ENCODE assay signal across 18 cellular contexts in genomic region chr2:101821059-101821805, GRCh38.
A peak's percentile ranks its signal among the peaks of the same experiment; 100 is the strongest.
DNase-seq lines count a peak whose midpoint lies in the region; ATAC-seq, FAIRE-seq and TF ChIP-seq lines count a peak whose summit lies in the region.
"Had no signal": no experiment of that assay in that cellular context is flagged by ENCODE, and none has a peak within 500 bp of the region (broad histone marks: within the 10 kb centered on the region; RNA-seq: fewer than 3 reads in every experiment).

No MANE protein-coding gene starts in this region.

- peaks cover 0 to 3% of the 10 kb centered on the region in 2 experiments for H3K36me3 ChIP-seq in keratinocyte (ENCODE audit: control insufficient read depth in 2 of 2, extremely low read depth in 1 of 2, insufficient read depth in 2 of 2, low read length in 2 of 2)
- H3K36me3 ChIP-seq: transverse colon had no signal

- H3K27ac ChIP-seq in A549 (no peak overlapping the region), keratinocyte (ENCODE audit: control insufficient read depth, insufficient read depth, low read length) (peak overlapping the region; percentile 91)
- H3K27ac ChIP-seq: SJSA1, transverse colon had no signal

- H3K9me3 ChIP-seq in A549 = no peaks in the 10 kb centered on the region
- H3K9me3 ChIP-seq in keratinocyte (ENCODE audit: control insufficient read depth, low read depth, low read length) = no peaks in the 10 kb centered on the region
- H3K9me3 ChIP-seq: heart left ventricle, SJSA1, transverse colon had no signal

- no peak overlapping the region for H3K27ac Mint-ChIP-seq in stimulated activated naive B cell treated with anti-CD40 and anti-IgM and Interleukin-4, amounts not matched to agents 10 μg/mL and 1 μg/mL and 100 μg/mL, for 72 hours
- H3K27ac Mint-ChIP-seq: stimulated activated memory B cell treated with anti-CD40 and anti-IgM and Interleukin-4, amounts not matched to agents 10 μg/mL and 1 μg/mL and 100 μg/mL, for 72 hours had no signal

- no peak overlapping the region for H3K9ac ChIP-seq in keratinocyte (ENCODE audit: control insufficient read depth, extremely low read depth, insufficient read depth, low read length)

- no peak for TF ChIP-seq RAD21 in A549 (conservative IDR thresholded peaks at IDR 0.05 in 1 of 2, IDR thresholded peaks at IDR 0.05 in 1 of 2)

- no peak for FAIRE-seq in A549 (lab: Jason Lieb, UNC)
- no peak for FAIRE-seq in keratinocyte (lab: Jason Lieb, UNC)
- FAIRE-seq: colon had no signal

- H3K4me2 ChIP-seq in A549 (no peak overlapping the region), keratinocyte (ENCODE audit: control insufficient read depth, extremely low read depth, insufficient read depth, low read depth, low read length) (peak overlapping the region; percentile 67)

- no peaks in the 10 kb centered on the region for H4K20me1 ChIP-seq in keratinocyte (ENCODE audit: control insufficient read depth, extremely low read depth, insufficient read depth, low read length)

- H3K4me1 ChIP-seq in A549 = peaks cover 44% of the 10 kb centered on the region
- peaks cover 66% of the 10 kb centered on the region for H3K4me1 ChIP-seq in keratinocyte (ENCODE audit: control insufficient read depth, extremely low read depth, insufficient read depth, low read length)

- no peak for ATAC-seq in A549
- ATAC-seq in stimulated activated naive B cell treated with anti-CD40 and anti-IgM and Interleukin-4, amounts not matched to agents 10 μg/mL and 1 μg/mL and 100 μg/mL, for 72 hours (replicated peaks) = no peak

- CTCF ChIA-PET in A549 (lab: Yijun Ruan, JAX) = interaction anchor here (0.9 to 3.1 kb wide), 7 partner anchors 10 to 479 kb away, joined by 3 to 29 read pairs (median 3); no protein-coding TSS in a partner anchor

- H3K4me3 Mint-ChIP-seq in stimulated activated naive B cell treated with anti-CD40 and anti-IgM and Interleukin-4, amounts not matched to agents 10 μg/mL and 1 μg/mL and 100 μg/mL, for 72 hours = no peak overlapping the region
- H3K4me3 Mint-ChIP-seq: stimulated activated memory B cell treated with anti-CD40 and anti-IgM and Interleukin-4, amounts not matched to agents 10 μg/mL and 1 μg/mL and 100 μg/mL, for 72 hours had no signal

- 90% methylated on average over 3 of the region's 3 CpGs for WGBS in A549 (ENCODE audit: missing lambda C conversion rate)

- H3K27me3 Mint-ChIP-seq in stimulated activated naive B cell treated with anti-CD40 and anti-IgM and Interleukin-4, amounts not matched to agents 10 μg/mL and 1 μg/mL and 100 μg/mL, for 72 hours = no peaks in the 10 kb centered on the region
- H3K27me3 Mint-ChIP-seq: stimulated activated memory B cell treated with anti-CD40 and anti-IgM and Interleukin-4, amounts not matched to agents 10 μg/mL and 1 μg/mL and 100 μg/mL, for 72 hours had no signal

- TF ChIP-seq CTCF in A549 (IDR thresholded peaks at IDR 0.05) = no peak
- TF ChIP-seq CTCF in keratinocyte (optimal IDR thresholded peaks at IDR 0.05 in 1 of 3, IDR thresholded peaks at IDR 0.05 in 1 of 3, conservative IDR thresholded peaks at IDR 0.05 in 1 of 3; ENCODE audit: extremely low read depth in 1 of 3, insufficient read depth in 2 of 3, low read length in 3 of 3) = no peak

- TF ChIP-seq EP300 in A549 (IDR thresholded peaks at IDR 0.05) = no peak

- DNase-seq in A549 (ENCODE audit: low read depth in 1 of 2, low spot score in 1 of 2) (no peak), EH (ENCODE audit: low read depth) (peak; percentile 50), amniotic epithelial cell (ENCODE audit: low read depth) (peak; percentile 72), keratinocyte (ENCODE audit: low read depth, low spot score) (no peak), NOMO-1 treated with DMSO at 0.1 percent for 48 hours (lab: John Stamatoyannopoulos, UW; ENCODE audit: unreplicated experiment) (no peak), T-helper 2 cell (no peak)
- no peak for DNase-seq in stimulated activated naive B cell treated with anti-CD40 and anti-IgM and Interleukin-4, amounts not matched to agents 10 μg/mL and 1 μg/mL and 100 μg/mL, for 72 hours
- no peak for DNase-seq in activated CD4-positive, CD25-positive, alpha-beta regulatory T cell treated with anti-CD3 and anti-CD28 coated beads, Interleukin-2, amount 50 U/mL, for 72 hours
- DNase-seq: activated CD4-positive, alpha-beta T cell treated with anti-CD3 and anti-CD28 coated beads for 4 hours; activated CD8-positive, alpha-beta memory T cell treated with anti-CD3 and anti-CD28 coated beads, Interleukin-2, amount 50 U/mL, for 4 hours; activated gamma-delta T cell; aorta; right cardiac atrium; transverse colon had no signal

- POLR2A ChIA-PET in A549 (lab: Yijun Ruan, JAX) = interaction anchor here (1.2 kb wide), 1 partner anchor 124 kb away, joined by 4 read pairs; the partner anchor contains the start of gene MAP4K4

- peaks cover 45 to 73% of the 10 kb centered on the region in 2 donors for H3K4me1 Mint-ChIP-seq in stimulated activated naive B cell treated with anti-CD40 and anti-IgM and Interleukin-4, amounts not matched to agents 10 μg/mL and 1 μg/mL and 100 μg/mL, for 72 hours

- no peaks in the 10 kb centered on the region for H3K27me3 ChIP-seq in keratinocyte (ENCODE audit: control insufficient read depth, extremely low read depth, insufficient read depth, low read length)
- H3K27me3 ChIP-seq: heart left ventricle, SJSA1, transverse colon had no signal

- no peak for TF ChIP-seq POLR2A in A549 (IDR thresholded peaks at IDR 0.05; ENCODE audit: low read length)

- H3K9me1 ChIP-seq in keratinocyte (ENCODE audit: control insufficient read depth, extremely low read depth, insufficient read depth, low read length) = no peaks in the 10 kb centered on the region

- peaks cover 17 to 20% of the 10 kb centered on the region in 2 donors for H3K36me3 Mint-ChIP-seq in stimulated activated naive B cell treated with anti-CD40 and anti-IgM and Interleukin-4, amounts not matched to agents 10 μg/mL and 1 μg/mL and 100 μg/mL, for 72 hours

- dilution Hi-C loops in keratinocyte (cut with MboI; ENCODE audit: extremely low pct_ligation_motif_present, low sequenced_read_pairs) = no loop called here

- H3K9me3 Mint-ChIP-seq in stimulated activated naive B cell treated with anti-CD40 and anti-IgM and Interleukin-4, amounts not matched to agents 10 μg/mL and 1 μg/mL and 100 μg/mL, for 72 hours = no peaks in the 10 kb centered on the region
- H3K9me3 Mint-ChIP-seq: stimulated activated memory B cell treated with anti-CD40 and anti-IgM and Interleukin-4, amounts not matched to agents 10 μg/mL and 1 μg/mL and 100 μg/mL, for 72 hours had no signal

- no peak overlapping the region for H2AFZ ChIP-seq in keratinocyte (ENCODE audit: control insufficient read depth, low read length)

- H3K4me3 ChIP-seq in A549 (no peak overlapping the region), keratinocyte (ENCODE audit: control insufficient read depth in 2 of 3, extremely low read depth in 1 of 3, insufficient read depth in 2 of 3, low read depth in 1 of 3, low read length in 3 of 3) (no peak overlapping the region)
- H3K4me3 ChIP-seq: heart left ventricle, SJSA1, transverse colon had no signal

- peaks cover 62% of the 10 kb centered on the region for H3K79me2 ChIP-seq in keratinocyte (ENCODE audit: control insufficient read depth, insufficient read depth, low read length)

TF ChIP-seq in A549, 52 proteins besides CTCF, POLR2A, EP300 and RAD21:
- no peak for TF ChIP-seq PBX3 (IDR thresholded peaks at IDR 0.05)
- peak; percentile 80 for TF ChIP-seq USF2 (IDR thresholded peaks at IDR 0.05)
- TF ChIP-seq RNF2 (IDR thresholded peaks at IDR 0.05; ENCODE audit: borderline replicate concordance, low read depth) = no peak

Comparison
In these comparisons a context has a peak if more than half of its experiments do, and no peak if none do; other contexts are left out.
1. DNase-seq: peak in EH (single experiment) and amniotic epithelial cell (single experiment); none in A549 (0 of 2), keratinocyte (single experiment), NOMO-1 treated with DMSO at 0.1 percent for 48 hours (single experiment), stimulated activated naive B cell treated with anti-CD40 and anti-IgM and Interleukin-4, amounts not matched to agents 10 μg/mL and 1 μg/mL and 100 μg/mL, for 72 hours (single experiment), T-helper 2 cell (0 of 5) and activated CD4-positive, CD25-positive, alpha-beta regulatory T cell treated with anti-CD3 and anti-CD28 coated beads, Interleukin-2, amount 50 U/mL, for 72 hours (single experiment).